ENCODE assay signal across 1 cellular context in genomic region chr12:75641031-75641780, GRCh38.
TF ChIP-seq lines count a peak whose summit lies in the region.

No MANE protein-coding gene starts in this region.

TF ChIP-seq in GM12878, 131 proteins besides CTCF, POLR2A, EP300 and RAD21 (continued from another document and continues in another):
- peak; percentile 85; the same call in 1 of the 2 replicates for TF ChIP-seq PAX5 (IDR thresholded peaks at IDR 0.05; ENCODE audit: borderline replicate concordance, low read depth, low read length)
- TF ChIP-seq HCFC1 (IDR thresholded peaks at IDR 0.05; ENCODE audit: low read length): no peak
- peak; percentile 77; the same call in 1 of the 2 replicates for TF ChIP-seq ZBED1 (IDR thresholded peaks at IDR 0.05; ENCODE audit: borderline replicate concordance)
- TF ChIP-seq IKZF1 (conservative IDR thresholded peaks at IDR 0.05): peak; percentile 91
- TF ChIP-seq CBX5 (IDR thresholded peaks at IDR 0.05; ENCODE audit: low read depth): peak; percentile 79
- peak; percentile 93 for TF ChIP-seq ATF7 (IDR thresholded peaks at IDR 0.05; ENCODE audit: low read depth)
- TF ChIP-seq STAT1 (conservative IDR thresholded peaks at IDR 0.05): no peak
- peak; percentile 97 for TF ChIP-seq RUNX3 (IDR thresholded peaks at IDR 0.05; ENCODE audit: low read length)
- TF ChIP-seq BCL3 (IDR thresholded peaks at IDR 0.05; ENCODE audit: borderline replicate concordance, insufficient read depth, low read depth, low read length, poor library complexity, severe bottlenecking): peak; percentile 85
- no peak for TF ChIP-seq EZH2 (IDR thresholded peaks at IDR 0.05; ENCODE audit: borderline replicate concordance, control insufficient read depth, low read depth, low read length)
- no peak for TF ChIP-seq IRF3 (IDR thresholded peaks at IDR 0.05)
- TF ChIP-seq STAT3 (IDR thresholded peaks at IDR 0.05; ENCODE audit: low read depth, low read length): peak; percentile 25; the same call in 1 of the 2 replicates
- TF ChIP-seq CREB1 (IDR thresholded peaks at IDR 0.05; ENCODE audit: low read depth): no peak
- TF ChIP-seq YBX1 (IDR thresholded peaks at IDR 0.05): no peak
- peak in 1 of 2 experiments; percentile 83; a peak in 2 of 4 replicates for TF ChIP-seq ETV6 (conservative IDR thresholded peaks at IDR 0.05 in 1 of 2, IDR thresholded peaks at IDR 0.05 in 1 of 2; ENCODE audit: borderline replicate concordance in 1 of 2, low read depth in 1 of 2)
- TF ChIP-seq LARP7 (IDR thresholded peaks at IDR 0.05): no peak
- TF ChIP-seq KLF5 (IDR thresholded peaks at IDR 0.05; ENCODE audit: partially characterized antibody): no peak
- peak; percentile 96 for TF ChIP-seq ZNF384 (IDR thresholded peaks at IDR 0.05; ENCODE audit: borderline replicate concordance, low read depth, low read length)
- TF ChIP-seq USF1 (IDR thresholded peaks at IDR 0.05; ENCODE audit: borderline replicate concordance, extremely low read length, insufficient read depth, low read depth, low read length): no peak
- peak; percentile 93 for TF ChIP-seq SPI1 (IDR thresholded peaks at IDR 0.05; ENCODE audit: borderline replicate concordance, insufficient read depth, low read depth, low read length)
- 0 out of 2 replicates have a peak, but pooled peaks have one; percentile 17 for TF ChIP-seq TCF3 (IDR thresholded peaks at IDR 0.05; ENCODE audit: borderline replicate concordance, insufficient read depth, low read depth, low read length)
- TF ChIP-seq SKIL (IDR thresholded peaks at IDR 0.05; ENCODE audit: low read depth, poor library complexity, severe bottlenecking): peak; percentile 82
- no peak for TF ChIP-seq BRCA1 (IDR thresholded peaks at IDR 0.05; ENCODE audit: low read depth, low read length)
- no peak for TF ChIP-seq CBX3 (IDR thresholded peaks at IDR 0.05; ENCODE audit: borderline replicate concordance, low read depth)
- no peak for TF ChIP-seq CEBPZ (IDR thresholded peaks at IDR 0.05; ENCODE audit: low read depth, low read length)
- no peak for TF ChIP-seq FOXK2 (IDR thresholded peaks at IDR 0.05)
- no peak for TF ChIP-seq RB1 (IDR thresholded peaks at IDR 0.05; ENCODE audit: borderline replicate concordance)
- TF ChIP-seq CEBPB (IDR thresholded peaks at IDR 0.05; ENCODE audit: borderline replicate concordance in 1 of 2, low read depth in 2 of 2, low read length in 2 of 2): peak in 1 of 2 experiments; percentile 62; a peak in 1 of 4 replicates
- no peak for TF ChIP-seq HDAC2 (IDR thresholded peaks at IDR 0.05)
- peak; percentile 73; the same call in 1 of the 2 replicates for TF ChIP-seq TBL1XR1 (IDR thresholded peaks at IDR 0.05; ENCODE audit: low read depth, low read length)
- TF ChIP-seq PRDM15 (CRISPR knock-in tag; IDR thresholded peaks at IDR 0.05): no peak
- TF ChIP-seq SMARCA5 (IDR thresholded peaks at IDR 0.05): peak; percentile 21; the same call in 1 of the 2 replicates
- peak; percentile 57; the same call in 1 of the 2 replicates for TF ChIP-seq GABPA (IDR thresholded peaks at IDR 0.05; ENCODE audit: low read depth)
- TF ChIP-seq E2F8 (IDR thresholded peaks at IDR 0.05; ENCODE audit: low read depth, partially characterized antibody): no peak
- peak; percentile 23 for TF ChIP-seq PBX3 (IDR thresholded peaks at IDR 0.05; ENCODE audit: insufficient replicate concordance, low read depth, low read length)
- no peak for TF ChIP-seq BCLAF1 (IDR thresholded peaks at IDR 0.05)
- peak; percentile 93 for TF ChIP-seq ATF2 (IDR thresholded peaks at IDR 0.05; ENCODE audit: low read length)
